ENCODE assay signal across 1 cellular context in genomic region chr3:196207159-196207832, GRCh38.
A peak's percentile ranks its signal among the peaks of the same experiment; 100 is the strongest.
TF ChIP-seq lines count a peak whose summit lies in the region.

No MANE protein-coding gene starts in this region.

TF ChIP-seq in K562, 482 proteins besides CTCF, POLR2A, EP300 and RAD21 (continued from another document and continues in another):
- TF ChIP-seq ZBTB40 (IDR thresholded peaks at IDR 0.05), result no peak
- TF ChIP-seq ZBTB40 (CRISPR knock-in tag; IDR thresholded peaks at IDR 0.05), result no peak
- no peak for TF ChIP-seq SNIP1 (IDR thresholded peaks at IDR 0.05; ENCODE audit: low read depth)
- TF ChIP-seq ZNF124 (CRISPR knock-in tag; IDR thresholded peaks at IDR 0.05), result no peak
- peak; percentile 43; the same call in 1 of the 2 replicates for TF ChIP-seq STAG1 (CRISPR knock-in tag; IDR thresholded peaks at IDR 0.05; ENCODE audit: borderline replicate concordance)
- TF ChIP-seq ELK3 (CRISPR knock-in tag; IDR thresholded peaks at IDR 0.05), result no peak
- TF ChIP-seq JUN (IDR thresholded peaks at IDR 0.05; ENCODE audit: borderline replicate concordance, low read depth, low read length), result no peak
- TF ChIP-seq JUN (CRISPR knock-in tag; IDR thresholded peaks at IDR 0.05; ENCODE audit: borderline replicate concordance), result no peak
- TF ChIP-seq HDAC3 (IDR thresholded peaks at IDR 0.05; ENCODE audit: borderline replicate concordance, partially characterized antibody), result no peak
- TF ChIP-seq TEAD2 (tag; IDR thresholded peaks at IDR 0.05), result no peak
- TF ChIP-seq NCOR1 (IDR thresholded peaks at IDR 0.05), result no peak
- no peak for TF ChIP-seq POLR3A (IDR thresholded peaks at IDR 0.05; ENCODE audit: borderline replicate concordance, extremely low read depth, insufficient read depth, insufficient read length)
- no peak for TF ChIP-seq ZNF76 (CRISPR knock-in tag; IDR thresholded peaks at IDR 0.05; ENCODE audit: borderline replicate concordance)
- no peak for TF ChIP-seq ZNF780A (CRISPR knock-in tag; IDR thresholded peaks at IDR 0.05)
- TF ChIP-seq E2F8 (IDR thresholded peaks at IDR 0.05; ENCODE audit: low read depth, partially characterized antibody), result peak; percentile 40
- TF ChIP-seq HDGF (IDR thresholded peaks at IDR 0.05), result no peak
- no peak for TF ChIP-seq CHD1 (IDR thresholded peaks at IDR 0.05; ENCODE audit: low read length)
- TF ChIP-seq ZNF384 (IDR thresholded peaks at IDR 0.05; ENCODE audit: low read depth, low read length), result no peak
- no peak for TF ChIP-seq GABPB1 (CRISPR knock-in tag; IDR thresholded peaks at IDR 0.05)
- peak; percentile 67 for TF ChIP-seq ZNF740 (CRISPR knock-in tag; IDR thresholded peaks at IDR 0.05)
- TF ChIP-seq ZNF740 (tag; IDR thresholded peaks at IDR 0.05), result no peak
- peak; percentile 50; the same call in 1 of the 2 replicates for TF ChIP-seq ZNF121 (CRISPR knock-in tag; conservative IDR thresholded peaks at IDR 0.05)
- TF ChIP-seq RBFOX2 (IDR thresholded peaks at IDR 0.05; ENCODE audit: low read depth, low read length), result peak; percentile 51
- no peak for TF ChIP-seq SNRNP70 (optimal IDR thresholded peaks at IDR 0.05; ENCODE audit: low read depth, low read length)
- TF ChIP-seq USF1 (CRISPR knock-in tag; IDR thresholded peaks at IDR 0.05), result peak; percentile 41; the same call in 1 of the 2 replicates
- TF ChIP-seq KDM4B (IDR thresholded peaks at IDR 0.05; ENCODE audit: borderline replicate concordance in 2 of 2, low read depth in 1 of 2), result no peak
- no peak for TF ChIP-seq ID3 (CRISPR knock-in tag; IDR thresholded peaks at IDR 0.05)
- TF ChIP-seq ID3 (tag; IDR thresholded peaks at IDR 0.05), result peak; percentile 49; the same call in 1 of the 2 replicates
- TF ChIP-seq E2F5 (CRISPR knock-in tag; IDR thresholded peaks at IDR 0.05), result 0 out of 2 replicates have a peak, but pooled peaks have one; percentile 34
- TF ChIP-seq POLR2B (IDR thresholded peaks at IDR 0.05; ENCODE audit: low read depth, partially characterized antibody), result no peak
- no peak for TF ChIP-seq SREBF1 (IDR thresholded peaks at IDR 0.05; ENCODE audit: borderline replicate concordance, low read depth, low read length)
- TF ChIP-seq POLR2G (IDR thresholded peaks at IDR 0.05; ENCODE audit: low read depth, low read length), result peak; percentile 70
- TF ChIP-seq MTA3 (IDR thresholded peaks at IDR 0.05; ENCODE audit: borderline replicate concordance), result 0 out of 2 replicates have a peak, but pooled peaks have one; percentile 25
- no peak for TF ChIP-seq HNRNPH1 (optimal IDR thresholded peaks at IDR 0.05; ENCODE audit: low read depth, low read length)
- 0 out of 2 replicates have a peak, but pooled peaks have one; percentile 49 for TF ChIP-seq THAP12 (CRISPR knock-in tag; IDR thresholded peaks at IDR 0.05)
- peak; percentile 77; the same call in 1 of the 2 replicates for TF ChIP-seq IRF1 (CRISPR knock-in tag; IDR thresholded peaks at IDR 0.05; ENCODE audit: borderline replicate concordance)
- TF ChIP-seq TBP (optimal IDR thresholded peaks at IDR 0.05; ENCODE audit: low read depth, low read length), result peak; percentile 20
- TF ChIP-seq ZBTB33 (CRISPR knock-in tag; IDR thresholded peaks at IDR 0.05), result peak; percentile 83
- TF ChIP-seq RFX7 (CRISPR knock-in tag; IDR thresholded peaks at IDR 0.05), result no peak
- TF ChIP-seq RB1 (IDR thresholded peaks at IDR 0.05; ENCODE audit: low read depth), result peak; percentile 89
- TF ChIP-seq ZBTB7A (IDR thresholded peaks at IDR 0.05; ENCODE audit: borderline replicate concordance, control insufficient read depth, low read depth, low read length), result peak; percentile 75
